Comparison of ENCODE assay signal across 7 cellular contexts in the genomic region with DNA sequence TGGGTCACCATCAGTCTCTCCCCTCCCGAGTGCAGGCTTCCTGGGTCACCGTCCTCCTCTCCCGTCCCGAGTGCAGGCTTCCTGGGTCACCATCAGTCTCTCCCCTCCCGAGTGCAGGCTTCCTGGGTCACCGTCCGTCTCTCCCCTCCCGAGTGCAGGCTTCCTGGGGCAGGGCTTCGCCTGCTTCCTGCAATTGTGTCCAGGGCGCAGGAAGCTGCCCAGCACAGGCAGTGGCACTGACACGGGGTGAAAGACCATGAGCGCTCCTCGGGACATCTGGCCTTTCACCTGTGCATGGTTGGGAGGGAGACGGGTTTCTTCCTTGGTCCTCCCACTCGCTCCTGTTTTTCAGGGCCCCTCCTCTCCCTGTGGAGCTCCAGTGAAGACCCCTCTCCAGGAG.
DNase-seq lines count a peak whose midpoint lies in the region; TF ChIP-seq lines count a peak whose summit lies in the region.
"Not testable (repeated sequence)": the region's sequence is repeated elsewhere in the genome, so short reads cannot be mapped to it uniquely, and the experiment has no call there.

No MANE protein-coding gene starts in this region.

- peaks cover 12% of the 10 kb centered on the region for H3K4me1 Mint-ChIP-seq in endodermal cell
- H3K4me1 Mint-ChIP-seq in osteocyte (ENCODE audit: unreplicated experiment): peaks cover 22% of the 10 kb centered on the region

- H3K27me3 Mint-ChIP-seq in endodermal cell (ENCODE audit: insufficient read depth); osteocyte (ENCODE audit: unreplicated experiment): not testable (repeated sequence)

- not testable (repeated sequence) for H3K27ac Mint-ChIP-seq in endodermal cell; osteocyte (ENCODE audit: unreplicated experiment)

- H3K27me3 ChIP-seq in endodermal cell (ENCODE audit: control insufficient read depth, insufficient read depth, low read length, poor library complexity, severe bottlenecking); suprapubic skin: not testable (repeated sequence)

- H3K9ac ChIP-seq in endodermal cell (ENCODE audit: extremely low read depth, low read length, poor library complexity, severe bottlenecking): not testable (repeated sequence)

- peak; percentile 15 for DNase-seq in activated CD8-positive, alpha-beta memory T cell treated with anti-CD3 and anti-CD28 coated beads for 24 hours
- DNase-seq in activated effector memory CD4-positive, alpha-beta T cell treated with anti-CD3 and anti-CD28 coated beads, Interleukin-2, amount 50 U/mL, for 16 hours: peak; percentile 34
- DNase-seq in coronary artery (ENCODE audit: low spot score): peak; percentile 28
- DNase-seq in endodermal cell: peak; percentile 22
- DNase-seq in cardiac septum (ENCODE audit: low spot score): peak; percentile 22
- DNase-seq in osteocyte (ENCODE audit: extremely low spot score, unreplicated experiment): peak; percentile 71
- DNase-seq in suprapubic skin (ENCODE audit: low spot score in 2 of 2): peak; percentile 33 to 48

- not testable (repeated sequence) for H3K36me3 Mint-ChIP-seq in endodermal cell (ENCODE audit: low read depth); osteocyte (ENCODE audit: unreplicated experiment)

- H3K9me3 Mint-ChIP-seq in endodermal cell; osteocyte (ENCODE audit: unreplicated experiment): not testable (repeated sequence)

- not testable (repeated sequence) for H3K4me1 ChIP-seq in endodermal cell (ENCODE audit: control insufficient read depth, insufficient read depth, low read length); suprapubic skin

- not testable (repeated sequence) for TF ChIP-seq EP300 in suprapubic skin (IDR thresholded peaks at IDR 0.05)

- WGBS in endodermal cell (ENCODE audit: insufficient coverage in 1 of 2, insufficient read length in 1 of 2), 2 experiments: 92 to 95% methylated on average over 11 to 15 of the region's 15 CpGs
- 71% methylated on average over 13 of the region's 15 CpGs for WGBS in suprapubic skin

- TF ChIP-seq CTCF in coronary artery (IDR thresholded peaks at IDR 0.05); endodermal cell (conservative IDR thresholded peaks at IDR 0.05); osteocyte (IDR thresholded peaks at IDR 0.05); suprapubic skin (IDR thresholded peaks at IDR 0.05): not testable (repeated sequence)

- not testable (repeated sequence) for H3K9me3 ChIP-seq in endodermal cell (ENCODE audit: control insufficient read depth, low read length); suprapubic skin

- not testable (repeated sequence) for H3K4me3 Mint-ChIP-seq in endodermal cell; osteocyte (ENCODE audit: unreplicated experiment)

- H3K4me3 ChIP-seq in coronary artery; endodermal cell (ENCODE audit: low read length); suprapubic skin: not testable (repeated sequence)

- not testable (repeated sequence) for H3K27ac ChIP-seq in coronary artery; endodermal cell (ENCODE audit: low read depth, low read length); suprapubic skin

- intact Hi-C loops in cardiac septum (cut with DNase I): not testable (repeated sequence)

- TF ChIP-seq POLR2A in suprapubic skin (IDR thresholded peaks at IDR 0.05): not testable (repeated sequence)

- not testable (repeated sequence) for H3K36me3 ChIP-seq in endodermal cell (ENCODE audit: control insufficient read depth, insufficient read depth, low read length); suprapubic skin

Comparison
In these comparisons a context has a peak if more than half of its experiments do, and no peak if none do; other contexts are left out.
1. DNase-seq: peak in every context shown above with its lines; median percentile 71 in osteocyte; 40 in suprapubic skin; 34 in activated effector memory CD4-positive, alpha-beta T cell treated with anti-CD3 and anti-CD28 coated beads, Interleukin-2, amount 50 U/mL, for 16 hours; 28 in coronary artery; 22 in endodermal cell; 22 in cardiac septum; 15 in activated CD8-positive, alpha-beta memory T cell treated with anti-CD3 and anti-CD28 coated beads for 24 hours.